In genomic region chr2:64120928-64121327, GRCh38 we compare ENCODE assay signal across 22 cellular contexts. TPM values are rescaled to one million over a fixed set of nuclear protein-coding genes. Genes with fewer than 3 reads are reported as not detected.
A peak's percentile ranks its signal among the peaks of the same experiment; 100 is the strongest.
DNase-seq lines count a peak whose midpoint lies in the region; ATAC-seq and TF ChIP-seq lines count a peak whose summit lies in the region.
"Had no signal": no experiment of that assay in that cellular context is flagged by ENCODE, and none has a peak within 500 bp of the region (broad histone marks: within the 10 kb centered on the region; RNA-seq: fewer than 3 reads in every experiment).

No MANE protein-coding gene starts in this region.

- H3K9me2 ChIP-seq in SK-N-SH: no peaks in the 10 kb centered on the region

- DNase-seq in SK-N-SH (no peak), RWPE2 (ENCODE audit: low spot score) (no peak), foreskin keratinocyte (peak; percentile 53 to 85), left ventricle myocardium superior (no peak), NCI-H2107 (lab: John Stamatoyannopoulos, UW) (no peak)
- DNase-seq: activated B cell treated with CpG ODN at 0.5 μM for 24 hours; activated CD4-positive, alpha-beta memory T cell treated with anti-CD3 and anti-CD28 coated beads, Interleukin-2, amount 10 ng/mL, durations not matched to agents 7 days and 5 days; activated naive CD4-positive, alpha-beta T cell; activated T-cell treated with anti-CD3 and anti-CD28 coated beads for 4 hours; AML-193; aorta; effector CD8-positive, alpha-beta T cell; NCI-H748 treated with DMSO at 0.1 percent for 48 hours; nucleus accumbens; stimulated activated CD4-positive, alpha-beta T cell treated with anti-CD3 and anti-CD28 coated beads, Interleukin-4, amount 100 ng/mL, for 1 hour; stomach; T-helper 2 cell had no signal

- no peaks in the 10 kb centered on the region for H3F3A ChIP-seq in SK-N-SH (replicated peaks; ENCODE audit: insufficient read depth)

- H3K9me3 ChIP-seq in SK-N-SH (no peaks in the 10 kb centered on the region), RWPE2 (ENCODE audit: severe bottlenecking) (no peaks in the 10 kb centered on the region), subcutaneous abdominal adipose tissue (ENCODE audit: control insufficient read depth in 5 of 5, low read length in 5 of 5) (no peaks in the 10 kb centered on the region)
- H3K9me3 ChIP-seq: SJSA1, stomach had no signal

- no peak overlapping the region; a peak in 1 of 4 replicates for H3K27ac ChIP-seq in SK-N-SH (ENCODE audit: low read depth in 2 of 2, low read length in 1 of 2)
- H3K27ac ChIP-seq in RWPE2 (ENCODE audit: poor library complexity, severe bottlenecking): peak overlapping the region; percentile 66
- H3K27ac ChIP-seq in foreskin keratinocyte: peak overlapping the region; percentile 62
- H3K27ac ChIP-seq in subcutaneous abdominal adipose tissue (ENCODE audit: low read depth, low read length): peak overlapping the region; percentile 15
- H3K27ac ChIP-seq: 22Rv1, SJSA1 had no signal

- WGBS in SK-N-SH (ENCODE audit: low lambda C conversion rate): 80% methylated on average over 6 of the region's 6 CpGs

- H3K27me3 ChIP-seq in SK-N-SH (ENCODE audit: insufficient read depth) (no peaks in the 10 kb centered on the region), RWPE2 (ENCODE audit: insufficient read depth, poor library complexity, severe bottlenecking) (no peaks in the 10 kb centered on the region), foreskin keratinocyte (no peaks in the 10 kb centered on the region), subcutaneous abdominal adipose tissue (ENCODE audit: control insufficient read depth in 5 of 5, insufficient read depth in 4 of 5, low read length in 5 of 5) (no peaks in the 10 kb centered on the region)
- H3K27me3 ChIP-seq: SJSA1, stomach had no signal

- no peak for TF ChIP-seq EP300 in SK-N-SH (IDR thresholded peaks at IDR 0.05; ENCODE audit: borderline replicate concordance in 1 of 2, low read depth in 1 of 2, low read length in 1 of 2)

- H3K4me3 ChIP-seq in SK-N-SH (ENCODE audit: low read depth in 2 of 2, low read length in 1 of 2) (no peak overlapping the region), RWPE2 (ENCODE audit: severe bottlenecking) (peak overlapping the region; percentile 3), subcutaneous abdominal adipose tissue (ENCODE audit: low read depth in 1 of 5, low read length in 5 of 5) (no peak overlapping the region)
- H3K4me3 ChIP-seq: SJSA1, stomach had no signal

- no peak for TF ChIP-seq RAD21 in SK-N-SH (IDR thresholded peaks at IDR 0.05; ENCODE audit: low read length)

- H3K4me1 ChIP-seq in SK-N-SH (ENCODE audit: control insufficient read depth in 1 of 2, insufficient read depth in 2 of 2, low read depth in 1 of 2, low read length in 1 of 2) (peaks cover 6 to 15% of the 10 kb centered on the region in 2 experiments), RWPE2 (ENCODE audit: insufficient read depth, poor library complexity, severe bottlenecking) (peaks cover 41% of the 10 kb centered on the region), foreskin keratinocyte (peaks cover 25% of the 10 kb centered on the region), subcutaneous abdominal adipose tissue (ENCODE audit: control insufficient read depth in 5 of 5, insufficient read depth in 5 of 5, low read length in 5 of 5) (peaks cover 0 to 27% (median 17%) of the 10 kb centered on the region in 5 donors)

- CTCF ChIA-PET in SK-N-SH (lab: Yijun Ruan, JAX): no interaction called here

- intact Hi-C loops in left ventricle myocardium superior (cut with micrococcal nuclease): no loop called here

- peaks cover 73% of the 10 kb centered on the region for H3K79me2 ChIP-seq in SK-N-SH (ENCODE audit: insufficient read depth)

- no peak overlapping the region for H3K4me2 ChIP-seq in SK-N-SH

- no peak for ATAC-seq in SK-N-SH treated with all-trans-retinoic acid at 6 μM for 48 hours
- ATAC-seq in RWPE2 (ENCODE audit: low read depth): peak; percentile 91
- ATAC-seq in foreskin keratinocyte: peak; percentile 69
- ATAC-seq in left ventricle myocardium superior: no peak
- no peak for ATAC-seq in GM18511 (IDR thresholded peaks at IDR 0.05; ENCODE audit: unreplicated experiment)

- no peak overlapping the region for H2AFZ ChIP-seq in SK-N-SH (ENCODE audit: low read depth)

- no peak for TF ChIP-seq CTCF in SK-N-SH (IDR thresholded peaks at IDR 0.05)
- no peak for TF ChIP-seq CTCF in RWPE2 (IDR thresholded peaks at IDR 0.05; ENCODE audit: poor library complexity, severe bottlenecking)
- no peak for TF ChIP-seq CTCF in foreskin keratinocyte (conservative IDR thresholded peaks at IDR 0.05)

- no peaks in the 10 kb centered on the region for H3K36me3 ChIP-seq in SK-N-SH (replicated peaks in 1 of 2; ENCODE audit: control insufficient read depth in 1 of 2, insufficient read depth in 2 of 2, low read length in 1 of 2)
- 0 out of 2 replicates have a peak, but pooled peaks cover 3% of the 10 kb centered on the region for H3K36me3 ChIP-seq in RWPE2 (ENCODE audit: low read depth)
- H3K36me3 ChIP-seq in subcutaneous abdominal adipose tissue (ENCODE audit: control insufficient read depth in 5 of 5, insufficient read depth in 5 of 5, low read length in 5 of 5): peaks cover 0 to 5% (median 0%) of the 10 kb centered on the region in 5 donors
- H3K36me3 ChIP-seq: SJSA1, stomach had no signal

- H4K20me1 ChIP-seq in SK-N-SH (ENCODE audit: insufficient read depth): no peaks in the 10 kb centered on the region

- H3K9ac ChIP-seq in SK-N-SH (no peak overlapping the region), subcutaneous abdominal adipose tissue (ENCODE audit: low read length in 5 of 5) (no peak overlapping the region)

- POLR2A ChIA-PET in SK-N-SH (lab: Yijun Ruan, JAX): no interaction called here

TF ChIP-seq in SK-N-SH, 30 proteins besides CTCF, POLR2A, EP300 and RAD21:
- TF ChIP-seq CHD2 (IDR thresholded peaks at IDR 0.05; ENCODE audit: low read length, partially characterized antibody): no peak
- no peak for TF ChIP-seq MAX (IDR thresholded peaks at IDR 0.05; ENCODE audit: low read depth)
- peak; percentile 29; the same call in 1 of the 2 replicates for TF ChIP-seq USF1 (IDR thresholded peaks at IDR 0.05; ENCODE audit: borderline replicate concordance, low read depth)
TF ChIP-seq in SK-N-SH: peak in this region for 1.

TF ChIP-seq in SK-N-SH treated with all-trans-retinoic acid at 6 μM for 48 hours, 23 proteins besides CTCF, POLR2A, EP300 and RAD21:
- no peak for TF ChIP-seq ARNTL (CRISPR knock-in tag; IDR thresholded peaks at IDR 0.05; ENCODE audit: borderline replicate concordance, low read depth)
- no peak for TF ChIP-seq ZNF565 (CRISPR knock-in tag; conservative IDR thresholded peaks at IDR 0.05; ENCODE audit: low read depth)
- TF ChIP-seq CSDC2 (CRISPR knock-in tag; IDR thresholded peaks at IDR 0.05): no peak
- no peak for TF ChIP-seq ZFP3 (CRISPR knock-in tag; IDR thresholded peaks at IDR 0.05)
- no peak for TF ChIP-seq TCF4 (CRISPR knock-in tag; IDR thresholded peaks at IDR 0.05; ENCODE audit: borderline replicate concordance)
- TF ChIP-seq ZNF8 (CRISPR knock-in tag; IDR thresholded peaks at IDR 0.05): no peak
- no peak for TF ChIP-seq ZFP30 (CRISPR knock-in tag; IDR thresholded peaks at IDR 0.05)
- no peak for TF ChIP-seq OSR1 (CRISPR knock-in tag; IDR thresholded peaks at IDR 0.05)
- TF ChIP-seq CSRNP3 (CRISPR knock-in tag; IDR thresholded peaks at IDR 0.05): no peak
TF ChIP-seq in SK-N-SH treated with all-trans-retinoic acid at 6 μM for 48 hours: peak in this region for 0.

RNA-seq across cellular contexts. Expression of gene PELI1, which starts 23.3 kb away (rescaled TPM):
- polyA plus RNA-seq in SK-N-SH (2012; rRNA removed) (4.2 and 5.6 TPM in 2 replicates), foreskin keratinocyte (5.7 and 8.7 TPM in 2 replicates)
- 4.9 and 5.5 TPM in 2 replicates for polyA plus RNA-seq in SK-N-SH (2012; cell fraction: cytosol; rRNA removed)
- 5.8 and 11.7 TPM in 2 replicates for polyA plus RNA-seq in SK-N-SH (2012; cell fraction: nucleus; rRNA removed)
- total RNA-seq in foreskin keratinocyte (19.2 and 26.0 TPM in 2 replicates), left ventricle myocardium superior (8.2 TPM)

Comparison
In these comparisons a context has a peak if more than half of its experiments do, and no peak if none do; other contexts are left out.
1. DNase-seq: peak in foreskin keratinocyte (2 of 2); none in SK-N-SH (single experiment), RWPE2 (single experiment), left ventricle myocardium superior (single experiment) and NCI-H2107 (single experiment).
2. H3K27ac ChIP-seq: peak in RWPE2 (single experiment), foreskin keratinocyte (single experiment) and subcutaneous abdominal adipose tissue (single experiment); none in SK-N-SH (0 of 2).
3. ATAC-seq: peak in RWPE2 (single experiment) and foreskin keratinocyte (single experiment); none in SK-N-SH treated with all-trans-retinoic acid at 6 μM for 48 hours (single experiment), left ventricle myocardium superior (single experiment) and GM18511 (single experiment).